Comparison of ENCODE assay signal across 8 cellular contexts in the genomic region with DNA sequence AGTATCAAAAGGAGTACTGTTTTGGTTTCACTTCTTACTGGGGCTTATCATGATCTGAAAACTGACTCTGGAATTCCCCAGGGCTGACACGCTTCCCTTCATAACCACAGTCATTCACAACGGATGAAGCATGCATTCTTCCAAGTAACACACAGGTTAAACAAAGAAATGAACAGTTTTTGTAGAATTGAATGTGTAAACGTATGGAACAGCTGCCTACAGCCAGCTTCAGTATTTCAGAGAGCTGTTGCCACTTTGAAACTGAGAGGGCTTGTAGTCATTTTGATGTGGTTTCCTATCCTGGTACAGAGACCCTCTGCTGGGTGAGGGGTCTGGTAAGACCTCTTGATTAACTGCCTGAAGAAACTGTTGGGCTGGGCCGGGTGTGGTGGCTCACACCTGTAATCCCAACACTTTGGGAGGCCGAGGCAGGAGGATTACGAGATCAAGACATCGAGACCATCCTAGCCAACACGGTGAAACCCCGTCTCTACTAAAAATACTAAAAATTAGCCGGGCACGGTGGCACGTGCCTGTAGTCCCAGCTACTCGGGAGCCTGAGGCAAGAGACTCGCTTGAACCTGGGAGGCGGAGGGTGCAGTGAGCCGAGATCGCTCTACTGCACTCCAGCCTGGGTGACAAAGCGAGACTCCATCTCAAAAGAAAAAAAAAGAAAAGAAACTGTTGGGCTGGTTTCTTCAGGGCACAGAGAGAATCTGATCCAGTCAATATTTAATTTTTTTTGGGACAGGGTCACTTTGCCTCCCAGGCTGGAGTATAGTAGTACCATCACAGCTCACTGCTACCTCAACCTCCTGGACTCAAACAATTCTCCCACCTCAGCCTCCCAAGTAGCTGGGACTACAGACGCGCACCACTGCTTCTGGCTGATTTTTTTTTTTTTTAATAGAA. TPM values are rescaled to one million over a fixed set of nuclear protein-coding genes. Genes with fewer than 3 reads are reported as not detected.
DNase-seq lines count a peak whose midpoint lies in the region; ATAC-seq, FAIRE-seq and TF ChIP-seq lines count a peak whose summit lies in the region.

No MANE protein-coding gene starts in this region.

- DNase-seq in HTR-8/SVneo (ENCODE audit: insufficient read length, low spot score) (peak; percentile 81), fibroblast of mammary gland (ENCODE audit: low read depth) (peak; percentile 84), Right ventricle myocardium superior (no peak), NCI-H146 (lab: John Stamatoyannopoulos, UW) (no peak)
- peak; percentile 63 for DNase-seq in activated CD4-positive, alpha-beta T cell treated with anti-CD3 and anti-CD28 coated beads for 48 hours
- peak; percentile 45 for DNase-seq in stimulated activated CD4-positive, alpha-beta T cell treated with anti-CD3 and anti-CD28 coated beads, Interleukin-4, amount 100 ng/mL, for 1 hour

- intact Hi-C loops in Right ventricle myocardium superior (cut with DNase I): no loop called here

- FAIRE-seq in HTR-8/SVneo (lab: Jason Lieb, UNC): no peak

- H3K4me3 ChIP-seq in fibroblast of mammary gland (ENCODE audit: control insufficient read depth, low read depth, low read length): no peak overlapping the region

- TF ChIP-seq CTCF in fibroblast of mammary gland (conservative IDR thresholded peaks at IDR 0.05; ENCODE audit: control insufficient read depth, insufficient read depth, low read depth, low read length): no peak

- ATAC-seq in GM18511 (IDR thresholded peaks at IDR 0.05; ENCODE audit: unreplicated experiment) (peak; percentile 22), Right ventricle myocardium superior (ENCODE audit: poor library complexity) (no peak), GM19324 (IDR thresholded peaks at IDR 0.05; ENCODE audit: low FRiP score, unreplicated experiment) (no peak)

RNA-seq across cellular contexts. Expression of gene NFE2L3, which starts 4.7 kb away (rescaled TPM):
- 0.91 TPM for total RNA-seq in Right ventricle myocardium superior

RNA-seq across cellular contexts. Expression of gene HNRNPA2B1, which starts 43.8 kb away (rescaled TPM):
- 400 TPM for total RNA-seq in Right ventricle myocardium superior

RNA-seq across cellular contexts. Expression of gene CBX3, which starts 44.8 kb away (rescaled TPM):
- total RNA-seq in Right ventricle myocardium superior: 54.2 TPM

Comparison
In these comparisons a context has a peak if more than half of its experiments do, and no peak if none do; other contexts are left out.
1. DNase-seq: peak in HTR-8/SVneo (single experiment), activated CD4-positive, alpha-beta T cell treated with anti-CD3 and anti-CD28 coated beads for 48 hours (single experiment), fibroblast of mammary gland (single experiment) and stimulated activated CD4-positive, alpha-beta T cell treated with anti-CD3 and anti-CD28 coated beads, Interleukin-4, amount 100 ng/mL, for 1 hour (single experiment); none in Right ventricle myocardium superior (single experiment) and NCI-H146 (single experiment).